24 cellular contexts compared by ENCODE assay signal in genomic region chr10:7534480-7534852, GRCh38.
A peak's percentile ranks its signal among the peaks of the same experiment; 100 is the strongest.
DNase-seq lines count a peak whose midpoint lies in the region; ATAC-seq, FAIRE-seq and TF ChIP-seq lines count a peak whose summit lies in the region.
"Had no signal": no experiment of that assay in that cellular context is flagged by ENCODE, and none has a peak within 500 bp of the region (broad histone marks: within the 10 kb centered on the region; RNA-seq: fewer than 3 reads in every experiment).

No MANE protein-coding gene starts in this region.

- H3K27me3 Mint-ChIP-seq in activated naive CD8-positive, alpha-beta T cell treated with anti-CD3 and anti-CD28 coated beads for 36 hours, result peaks cover 7% of the 10 kb centered on the region

- no peaks in the 10 kb centered on the region for H3K4me1 ChIP-seq in pancreas
- H3K4me1 ChIP-seq: left ventricle myocardium inferior, SJCRH30 had no signal

- ATAC-seq in GM18909 (IDR thresholded peaks at IDR 0.05; ENCODE audit: poor library complexity, unreplicated experiment), result peak; percentile 96
- peak; percentile 73 for ATAC-seq in GM21515 (IDR thresholded peaks at IDR 0.05; ENCODE audit: unreplicated experiment)
- peak; percentile 80 for ATAC-seq in HG03097 (IDR thresholded peaks at IDR 0.05; ENCODE audit: low FRiP score, unreplicated experiment)
- no peak for ATAC-seq in GM21576 (IDR thresholded peaks at IDR 0.05; ENCODE audit: unreplicated experiment)
- no peak for ATAC-seq in pancreas
- ATAC-seq: activated CD8-positive, alpha-beta memory T cell treated with anti-CD3 and anti-CD28 coated beads, Interleukin-2, amount 10 ng/mL, durations not matched to agents 7 days and 5 days had no signal

- H3K9me3 Mint-ChIP-seq in activated naive CD8-positive, alpha-beta T cell treated with anti-CD3 and anti-CD28 coated beads for 36 hours, result peaks cover 9% of the 10 kb centered on the region

- H3K36me3 Mint-ChIP-seq in activated naive CD8-positive, alpha-beta T cell treated with anti-CD3 and anti-CD28 coated beads for 36 hours, result peaks cover 14% of the 10 kb centered on the region

- H3K4me3 Mint-ChIP-seq in activated naive CD8-positive, alpha-beta T cell treated with anti-CD3 and anti-CD28 coated beads for 36 hours, result no peak overlapping the region
- H3K4me3 Mint-ChIP-seq: activated CD8-positive, alpha-beta memory T cell treated with anti-CD3 and anti-CD28 coated beads, Interleukin-2, amount 10 ng/mL, durations not matched to agents 7 days and 5 days; CD4-positive, alpha-beta memory T cell; T-helper 2 cell treated with Interferon-gamma antibody and Interleukin-4, amounts not matched to agents 5 μg/mL and 100 μg/mL, for 36 hours had no signal

- H3K27ac Mint-ChIP-seq in activated naive CD8-positive, alpha-beta T cell treated with anti-CD3 and anti-CD28 coated beads for 36 hours, result no peak overlapping the region
- H3K27ac Mint-ChIP-seq: activated CD8-positive, alpha-beta memory T cell treated with anti-CD3 and anti-CD28 coated beads, Interleukin-2, amount 10 ng/mL, durations not matched to agents 7 days and 5 days; CD4-positive, alpha-beta memory T cell; T-helper 2 cell treated with Interferon-gamma antibody and Interleukin-4, amounts not matched to agents 5 μg/mL and 100 μg/mL, for 36 hours had no signal

- TF ChIP-seq CTCF in pancreas (IDR thresholded peaks at IDR 0.05), result no peak

- 52 to 57% methylated on average over 5 of the region's 5 CpGs for WGBS in pancreas, 2 donors

- 0 out of 2 replicates have a peak overlapping the region, but pooled peaks have one; percentile 42 for H3K27ac ChIP-seq in SK-N-MC
- no peak overlapping the region for H3K27ac ChIP-seq in pancreas
- H3K27ac ChIP-seq: left ventricle myocardium inferior, ovary, SJCRH30 had no signal

- DNase-seq in SK-N-MC (ENCODE audit: low read depth, low spot score), result no peak
- DNase-seq in activated naive CD8-positive, alpha-beta T cell treated with anti-CD3 and anti-CD28 coated beads for 36 hours, result no peak
- DNase-seq in stimulated activated CD4-positive, alpha-beta T cell treated with anti-CD3 and anti-CD28 coated beads, Interleukin-12 subunit alpha, Interleukin-12 subunit beta, amount 100 ng/mL, for 4 hours, result no peak
- DNase-seq in pancreas, result no peak
- DNase-seq: activated CD4-positive, CD25-positive, alpha-beta regulatory T cell treated with anti-CD3 and anti-CD28 coated beads, Interleukin-2, amount 50 U/mL, for 72 hours; activated CD8-positive, alpha-beta memory T cell treated with anti-CD3 and anti-CD28 coated beads, Interleukin-2, amount 10 ng/mL, durations not matched to agents 7 days and 5 days; activated effector memory CD4-positive, alpha-beta T cell treated with Interleukin-2 at 50 U/mL for 16 hours; CD4-positive, alpha-beta memory T cell; foreskin fibroblast; HCEC 1CT; IMR-90; left ventricle myocardium inferior; MV-4-11; NCI-H2029 treated with DMSO at 0.1 percent for 48 hours; NCI-H510A; ovary; SJCRH30; stimulated activated CD4-positive, alpha-beta T cell treated with anti-CD3 and anti-CD28 coated beads, Interleukin-2, amount 100 ng/mL, for 48 hours had no signal

- H3K4me3 ChIP-seq in SK-N-MC, result no peak overlapping the region
- no peak overlapping the region for H3K4me3 ChIP-seq in pancreas
- H3K4me3 ChIP-seq: left ventricle myocardium inferior, ovary, SJCRH30 had no signal

- H3K9ac ChIP-seq in SK-N-MC (ENCODE audit: insufficient read length), result no peak overlapping the region

- no peak for FAIRE-seq in pancreas (lab: Jason Lieb, UNC)
- FAIRE-seq: endothelial cell of umbilical vein had no signal

- H3K4me1 Mint-ChIP-seq in activated naive CD8-positive, alpha-beta T cell treated with anti-CD3 and anti-CD28 coated beads for 36 hours, result peaks cover 15% of the 10 kb centered on the region

- H3K9me3 ChIP-seq in SK-N-MC (ENCODE audit: low read depth, low read length) (no peaks in the 10 kb centered on the region), pancreas (no peaks in the 10 kb centered on the region)
- H3K9me3 ChIP-seq: ovary, SJCRH30 had no signal

- intact Hi-C loops in pancreas (cut with DNase I), result loop anchor here in 1 of 3 donors (5.0 kb wide), 1 partner anchor 153 kb away; no protein-coding TSS in a partner anchor

- H3K36me3 ChIP-seq in SK-N-MC (ENCODE audit: insufficient read depth, low read length) (no peaks in the 10 kb centered on the region), pancreas (no peaks in the 10 kb centered on the region)
- H3K36me3 ChIP-seq: left ventricle myocardium inferior, ovary, SJCRH30 had no signal

- no peaks in the 10 kb centered on the region for H3K27me3 ChIP-seq in pancreas
- H3K27me3 ChIP-seq: ovary, SJCRH30 had no signal

Comparison
In these comparisons a context has a peak if more than half of its experiments do, and no peak if none do; other contexts are left out.
1. ATAC-seq: peak in GM18909 (single experiment), GM21515 (single experiment) and HG03097 (single experiment); none in GM21576 (single experiment) and pancreas (0 of 4).